Comparison of ENCODE assay signal across 19 cellular contexts in the genomic region with DNA sequence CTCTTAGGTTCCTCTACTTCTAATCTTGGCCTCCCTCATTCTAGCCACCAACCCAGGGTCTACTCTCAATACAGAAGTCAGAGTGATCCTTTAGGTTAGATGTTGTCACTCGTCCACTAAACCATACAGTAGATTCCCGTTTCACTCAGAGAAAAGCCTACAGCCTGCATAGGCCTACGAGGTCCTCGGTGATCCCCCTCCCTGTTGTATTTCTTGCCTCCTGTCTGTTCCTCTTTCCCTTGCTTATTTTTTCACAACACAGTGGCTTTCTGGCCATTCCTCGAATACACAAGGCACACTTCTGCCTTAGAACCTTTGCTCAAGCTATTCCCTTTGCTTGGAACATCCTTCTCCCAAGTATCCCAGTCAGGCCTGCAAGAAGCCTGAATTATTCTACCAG.
DNase-seq lines count a peak whose midpoint lies in the region; ATAC-seq and TF ChIP-seq lines count a peak whose summit lies in the region.
"Had no signal": no experiment of that assay in that cellular context is flagged by ENCODE, and none has a peak within 500 bp of the region (broad histone marks: within the 10 kb centered on the region; RNA-seq: fewer than 3 reads in every experiment).

No MANE protein-coding gene starts in this region.

- no peak for ATAC-seq in GM18502 (IDR thresholded peaks at IDR 0.05; ENCODE audit: poor library complexity, unreplicated experiment)
- ATAC-seq: A549; CD8-positive, alpha-beta T cell; GM23338; HCT116 had no signal

- H3K27me3 ChIP-seq in ascending aorta = no peaks in the 10 kb centered on the region
- H3K27me3 ChIP-seq: BE2C; BLaER1 treated with 17β-estradiol and CSF1 and Interleukin-3, amounts not matched to agents 10 nM and 100 nM had no signal

- peaks cover 100% of the 10 kb centered on the region for H3K4me1 Mint-ChIP-seq in HFFc6 (ENCODE audit: low read depth)

- H3K9me3 ChIP-seq in ascending aorta = no peaks in the 10 kb centered on the region
- H3K9me3 ChIP-seq: A549; BE2C; BLaER1 treated with 17β-estradiol and CSF1 and Interleukin-3, amounts not matched to agents 10 nM and 100 nM; Caco-2 had no signal

- no peaks in the 10 kb centered on the region for H3K4me1 ChIP-seq in ascending aorta
- H3K4me1 ChIP-seq: BE2C, Caco-2 had no signal

- H3K9me3 Mint-ChIP-seq in HFFc6 = no peaks in the 10 kb centered on the region
- H3K9me3 Mint-ChIP-seq: CD14-positive monocyte; CD8-positive, alpha-beta T cell; GM23338; H9 had no signal

- H3K4me3 Mint-ChIP-seq in HFFc6 = no peak overlapping the region
- H3K4me3 Mint-ChIP-seq: CD8-positive, alpha-beta T cell; GM23338; H9 had no signal

- H3K27ac Mint-ChIP-seq in HFFc6 = peak overlapping the region; percentile 95
- H3K27ac Mint-ChIP-seq: CD8-positive, alpha-beta T cell; GM23338; H9 had no signal

- intact Hi-C loops in ascending aorta (cut with DNase I) = no loop called here

- DNase-seq in CD1c-positive myeloid dendritic cell (ENCODE audit: extremely low spot score) (peak; percentile 31), HFFc6 (no peak), RKO (ENCODE audit: low spot score) (peak; percentile 66), ascending aorta (ENCODE audit: low spot score in 2 of 2) (no peak), NOMO-1 treated with DMSO at 0.1 percent for 48 hours (lab: John Stamatoyannopoulos, UW; ENCODE audit: unreplicated experiment) (no peak)
- DNase-seq: 8988T; ACHN; BE2C; Caco-2; CD8-positive, alpha-beta T cell; DMS153; DND-41; H9 had no signal

- peaks cover 25% of the 10 kb centered on the region for H3K36me3 Mint-ChIP-seq in HFFc6 (ENCODE audit: low read depth)
- H3K36me3 Mint-ChIP-seq: CD14-positive monocyte; CD8-positive, alpha-beta T cell had no signal

- no peak overlapping the region for H3K4me3 ChIP-seq in ascending aorta
- H3K4me3 ChIP-seq: A549; BLaER1 treated with 17β-estradiol and CSF1 and Interleukin-3, amounts not matched to agents 10 nM and 100 nM; GM23338 had no signal

- no peak overlapping the region for H3K27ac ChIP-seq in ascending aorta

- TF ChIP-seq CTCF in HFFc6 (IDR thresholded peaks at IDR 0.05) = no peak
- no peak for TF ChIP-seq CTCF in ascending aorta (IDR thresholded peaks at IDR 0.05)

- peaks cover 1% of the 10 kb centered on the region; the same call in 1 of the 2 replicates for H3K27me3 Mint-ChIP-seq in HFFc6 (ENCODE audit: insufficient read depth)

- no peaks in the 10 kb centered on the region for H3K36me3 ChIP-seq in ascending aorta
- H3K36me3 ChIP-seq: BE2C; BLaER1 treated with 17β-estradiol and CSF1 and Interleukin-3, amounts not matched to agents 10 nM and 100 nM had no signal

Comparison
In these comparisons a context has a peak if more than half of its experiments do, and no peak if none do; other contexts are left out.
1. DNase-seq: peak in CD1c-positive myeloid dendritic cell (single experiment) and RKO (single experiment); none in HFFc6 (single experiment), ascending aorta (0 of 2) and NOMO-1 treated with DMSO at 0.1 percent for 48 hours (single experiment).